19 cellular contexts compared by ENCODE assay signal in genomic region chr5:93658044-93658443, GRCh38.
DNase-seq lines count a peak whose midpoint lies in the region; ATAC-seq and TF ChIP-seq lines count a peak whose summit lies in the region.
"Had no signal": no experiment of that assay in that cellular context is flagged by ENCODE, and none has a peak within 500 bp of the region (broad histone marks: within the 10 kb centered on the region; RNA-seq: fewer than 3 reads in every experiment).

No MANE protein-coding gene starts in this region.

- peak; percentile 18 for DNase-seq in AG10803 (ENCODE audit: low read depth)
- DNase-seq in choroid plexus epithelial cell (ENCODE audit: low read depth): peak; percentile 89
- peak; percentile 49 for DNase-seq in non-pigmented ciliary epithelial cell (ENCODE audit: low read depth)
- DNase-seq in NCI-H128 (lab: John Stamatoyannopoulos, UW; ENCODE audit: unreplicated experiment): no peak
- DNase-seq in GM19240 (ENCODE audit: insufficient read length, low spot score): no peak
- DNase-seq in Kasumi-1 (lab: John Stamatoyannopoulos, UW): no peak
- DNase-seq: AML-193, COR-L47, H7, MV-4-11, NCI-H1417 treated with DMSO at 0.1 percent for 48 hours, NCI-H1930, NCI-H2171 treated with DMSO at 0.1 percent for 48 hours, NCI-H510A, NCI-H82, PC-3, SJCRH30 had no signal

- no peak for TF ChIP-seq CTCF in AG10803 (conservative IDR thresholded peaks at IDR 0.05; ENCODE audit: low read length)
- TF ChIP-seq CTCF in choroid plexus epithelial cell (conservative IDR thresholded peaks at IDR 0.05; ENCODE audit: low read depth, low read length): no peak

- ATAC-seq in SK-N-SH treated with all-trans-retinoic acid at 6 μM for 48 hours: no peak
- ATAC-seq in GM19324 (IDR thresholded peaks at IDR 0.05; ENCODE audit: low FRiP score, unreplicated experiment): no peak
- ATAC-seq: PC-3 had no signal

- H3K4me3 ChIP-seq in AG10803 (ENCODE audit: low read length) (no peak overlapping the region), choroid plexus epithelial cell (ENCODE audit: low read depth, low read length) (no peak overlapping the region)
- H3K4me3 ChIP-seq: SJCRH30 had no signal

TF ChIP-seq in SK-N-SH treated with all-trans-retinoic acid at 6 μM for 48 hours, 23 proteins besides CTCF, POLR2A, EP300 and RAD21:
- TF ChIP-seq SNAI2 (CRISPR knock-in tag; IDR thresholded peaks at IDR 0.05): no peak
- no peak for TF ChIP-seq TOX (CRISPR knock-in tag; IDR thresholded peaks at IDR 0.05; ENCODE audit: borderline replicate concordance)
- TF ChIP-seq ISL1 (CRISPR knock-in tag; IDR thresholded peaks at IDR 0.05): peak; percentile 74

Comparison
In these comparisons a context has a peak if more than half of its experiments do, and no peak if none do; other contexts are left out.
1. DNase-seq: peak in AG10803 (single experiment), choroid plexus epithelial cell (single experiment) and non-pigmented ciliary epithelial cell (single experiment); none in NCI-H128 (single experiment), GM19240 (single experiment) and Kasumi-1 (0 of 2).